ENCODE assay signal across 8 cellular contexts in genomic region chr14:24147761-24148428, GRCh38. TPM values are rescaled to one million over a fixed set of nuclear protein-coding genes. Genes with fewer than 3 reads are reported as not detected.
DNase-seq lines count a peak whose midpoint lies in the region; ATAC-seq and TF ChIP-seq lines count a peak whose summit lies in the region.

No MANE protein-coding gene starts in this region.

- H3K27me3 ChIP-seq in AG04450 (ENCODE audit: control insufficient read depth, insufficient read depth, low read length) (no peaks in the 10 kb centered on the region), HL-60 (ENCODE audit: insufficient read depth, poor library complexity, severe bottlenecking) (no peaks in the 10 kb centered on the region), mucosa of stomach (ENCODE audit: control insufficient read depth, insufficient read depth, low read length) (no peaks in the 10 kb centered on the region)

- H3K9ac ChIP-seq in mucosa of stomach (ENCODE audit: low read length) = peak overlapping the region; percentile 74

- no peak for TF ChIP-seq CTCF in AG04450 (IDR thresholded peaks at IDR 0.05; ENCODE audit: low read depth, low read length)
- no peak for TF ChIP-seq CTCF in HL-60 (IDR thresholded peaks at IDR 0.05; ENCODE audit: insufficient read depth, low read length)
- TF ChIP-seq CTCF in cardiac fibroblast (IDR thresholded peaks at IDR 0.05; ENCODE audit: low read depth, low read length) = no peak
- no peak for TF ChIP-seq CTCF in GM10266 (IDR thresholded peaks at IDR 0.05; ENCODE audit: control insufficient read depth, insufficient read depth, low read depth, missing control alignments)

- H3K27ac ChIP-seq in AG04450 (ENCODE audit: low read depth, low read length) = no peak overlapping the region
- H3K27ac ChIP-seq in HL-60 (replicated peaks) = peak overlapping the region; percentile 59

- peaks cover 18% of the 10 kb centered on the region for H3K4me1 ChIP-seq in mucosa of stomach (ENCODE audit: control insufficient read depth, insufficient read depth, low read length)

- H3K9me3 ChIP-seq in AG04450 (ENCODE audit: control insufficient read depth, insufficient read depth, low read length) = peaks cover 3% of the 10 kb centered on the region; the same call in 1 of the 2 replicates
- no peaks in the 10 kb centered on the region for H3K9me3 ChIP-seq in mucosa of stomach (ENCODE audit: control insufficient read depth, low read length)

- DNase-seq in AG04450 (ENCODE audit: low read depth, low spot score) = no peak
- no peak for DNase-seq in HL-60 (ENCODE audit: low read depth in 1 of 2, low spot score in 1 of 2)
- no peak for DNase-seq in cardiac fibroblast (ENCODE audit: low read depth in 2 of 2)
- DNase-seq in GM10266 (ENCODE audit: extremely low spot score) = no peak
- no peak for DNase-seq in NCI-H128 (lab: John Stamatoyannopoulos, UW; ENCODE audit: unreplicated experiment)
- DNase-seq in NCI-H748 treated with DMSO at 0.1 percent for 48 hours (lab: John Stamatoyannopoulos, UW) = no peak

- peak overlapping the region; percentile 72 for H3K4me3 ChIP-seq in AG04450 (ENCODE audit: low read depth, low read length)
- peak overlapping the region; percentile 96 for H3K4me3 ChIP-seq in HL-60 (replicated peaks; ENCODE audit: insufficient read depth, low read length)
- H3K4me3 ChIP-seq in cardiac fibroblast (replicated peaks in 1 of 2; ENCODE audit: low read depth in 2 of 2, low read length in 2 of 2) = peak overlapping the region; percentile 88 to 91
- peak overlapping the region; percentile 72 for H3K4me3 ChIP-seq in mucosa of stomach (ENCODE audit: low read length)

- no peak for ATAC-seq in GM21737 (IDR thresholded peaks at IDR 0.05; ENCODE audit: unreplicated experiment)

- POLR2A ChIA-PET in AG04450 (lab: Yijun Ruan, JAX) = interaction anchor here (1.5 kb wide), 2 partner anchors 10 to 13 kb away, joined by 7 to 12 read pairs; partner anchors contain the start of gene IRF9

- CTCF ChIA-PET in AG04450 (lab: Charles Lee) = interaction anchor here (0.6 to 4.7 kb wide), 4 partner anchors 13 to 149 kb away, joined by 4 to 54 read pairs (median 7); partner anchors contain the start of gene IRF9

- peaks cover 20% of the 10 kb centered on the region for H3K36me3 ChIP-seq in mucosa of stomach (ENCODE audit: control insufficient read depth, insufficient read depth, low read length)

RNA-seq across cellular contexts. Expression of gene RNF31, which starts 0.6 kb away (rescaled TPM):
- 7.4 and 14.4 TPM in 2 replicates for polyA plus RNA-seq in AG04450 (2011; rRNA removed)
- 19.2 and 37.4 TPM in 2 replicates for polyA minus RNA-seq in AG04450 (2011; rRNA and poly(A)+ RNA removed)

RNA-seq across cellular contexts. Expression of gene PSME2, which starts 1.5 kb away (rescaled TPM):
- polyA plus RNA-seq in AG04450 (2011; rRNA removed) = 191 and 208 TPM in 2 replicates
- 52.3 and 55.0 TPM in 2 replicates for polyA minus RNA-seq in AG04450 (2011; rRNA and poly(A)+ RNA removed)

RNA-seq across cellular contexts. Expression of gene EMC9, which starts 6.5 kb away (rescaled TPM):
- 4.4 and 6.3 TPM in 2 replicates for polyA plus RNA-seq in AG04450 (2011; rRNA removed)
- polyA minus RNA-seq in AG04450 (2011; rRNA and poly(A)+ RNA removed) = 2.3 and 3.2 TPM in 2 replicates

RNA-seq across cellular contexts. Expression of gene PSME1, which starts 11.9 kb away (rescaled TPM):
- 80.0 and 94.9 TPM in 2 replicates for polyA plus RNA-seq in AG04450 (2011; rRNA removed)
- 32.6 and 37.8 TPM in 2 replicates for polyA minus RNA-seq in AG04450 (2011; rRNA and poly(A)+ RNA removed)

RNA-seq across cellular contexts. Expression of gene IRF9, which starts 13.2 kb away (rescaled TPM):
- polyA plus RNA-seq in AG04450 (2011; rRNA removed) = 48.4 and 55.1 TPM in 2 replicates
- 93.1 and 100 TPM in 2 replicates for polyA minus RNA-seq in AG04450 (2011; rRNA and poly(A)+ RNA removed)
